ENCODE assay signal across 1 cellular context in the genomic region with DNA sequence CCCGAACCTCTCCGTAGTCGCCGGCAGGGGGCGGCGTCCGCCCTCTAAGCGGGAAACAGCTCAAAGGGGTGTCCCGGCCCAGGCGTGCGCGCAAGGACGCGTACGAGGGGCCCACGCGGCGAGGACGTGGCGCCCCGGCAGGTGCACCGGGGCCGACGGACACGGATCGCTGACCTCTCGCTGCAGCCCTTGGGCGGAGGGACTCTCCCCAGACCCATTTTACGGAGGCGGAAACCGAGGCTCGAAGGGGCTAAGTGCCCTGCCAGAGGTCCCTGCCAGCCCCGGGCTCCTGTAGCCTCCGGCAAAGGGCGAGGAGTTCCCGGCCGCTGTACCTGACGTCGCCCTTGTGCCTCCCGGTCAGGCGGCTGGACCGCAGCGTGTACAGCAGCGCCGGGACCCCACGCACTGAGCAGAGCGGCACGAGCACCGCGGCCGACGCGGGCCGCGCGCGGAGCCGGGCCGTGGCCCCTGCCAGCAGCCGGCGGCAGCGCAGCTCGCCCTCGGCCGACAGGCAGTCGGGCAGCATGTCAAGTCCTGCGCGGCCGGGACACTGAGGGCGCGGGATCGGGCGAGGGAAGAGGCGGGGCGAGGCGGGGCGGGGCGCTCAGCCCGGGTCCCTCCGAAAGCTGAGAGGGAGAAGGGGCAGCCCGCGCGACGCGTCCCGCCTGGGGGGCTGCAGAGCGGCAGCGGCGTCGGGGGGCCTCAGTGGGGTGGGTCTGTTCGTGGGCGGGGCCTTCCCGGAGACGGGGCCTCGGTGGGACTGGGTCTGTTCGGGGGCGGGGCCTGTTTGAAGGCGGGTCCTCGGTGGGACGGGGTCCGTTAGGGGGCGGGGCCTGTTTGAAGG.
A peak's percentile ranks its signal among the peaks of the same experiment; 100 is the strongest.
TF ChIP-seq lines count a peak whose summit lies in the region.

A gene with protein sequence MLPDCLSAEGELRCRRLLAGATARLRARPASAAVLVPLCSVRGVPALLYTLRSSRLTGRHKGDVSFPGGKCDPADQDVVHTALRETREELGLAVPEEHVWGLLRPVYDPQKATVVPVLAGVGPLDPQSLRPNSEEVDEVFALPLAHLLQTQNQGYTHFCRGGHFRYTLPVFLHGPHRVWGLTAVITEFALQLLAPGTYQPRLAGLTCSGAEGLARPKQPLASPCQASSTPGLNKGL (minus strand): TSS at position 552 of the 844 bp plus-strand sequence. CDS start 26 bp downstream, at position 526.

TF ChIP-seq in K562, 482 proteins besides CTCF, POLR2A, EP300 and RAD21 (continued from another document):
- TF ChIP-seq, protein P1, sequence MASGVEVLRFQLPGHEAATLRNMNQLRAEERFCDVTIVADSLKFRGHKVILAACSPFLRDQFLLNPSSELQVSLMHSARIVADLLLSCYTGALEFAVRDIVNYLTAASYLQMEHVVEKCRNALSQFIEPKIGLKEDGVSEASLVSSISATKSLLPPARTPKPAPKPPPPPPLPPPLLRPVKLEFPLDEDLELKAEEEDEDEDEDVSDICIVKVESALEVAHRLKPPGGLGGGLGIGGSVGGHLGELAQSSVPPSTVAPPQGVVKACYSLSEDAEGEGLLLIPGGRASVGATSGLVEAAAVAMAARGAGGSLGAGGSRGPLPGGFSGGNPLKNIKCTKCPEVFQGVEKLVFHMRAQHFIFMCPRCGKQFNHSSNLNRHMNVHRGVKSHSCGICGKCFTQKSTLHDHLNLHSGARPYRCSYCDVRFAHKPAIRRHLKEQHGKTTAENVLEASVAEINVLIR (CRISPR knock-in tag; IDR thresholded peaks at IDR 0.05) = no peak
- peak; percentile 75; the same call in 1 of the 2 replicates for TF ChIP-seq TGIF2 (CRISPR knock-in tag; IDR thresholded peaks at IDR 0.05)
- TF ChIP-seq CBX3 (IDR thresholded peaks at IDR 0.05; ENCODE audit: borderline replicate concordance in 1 of 2, low read length in 2 of 2) = peak in 1 of 2 experiments; percentile 79; a peak in 2 of 3 replicates
- peak; percentile 83 for TF ChIP-seq SAFB (IDR thresholded peaks at IDR 0.05; ENCODE audit: borderline replicate concordance, low read depth, low read length)
- TF ChIP-seq PHF8 (IDR thresholded peaks at IDR 0.05; ENCODE audit: borderline replicate concordance, low read length) = peak; percentile 70; the same call in 1 of the 2 replicates
- TF ChIP-seq E2F4 (CRISPR knock-in tag; IDR thresholded peaks at IDR 0.05; ENCODE audit: low read depth) = peak; percentile 88
- TF ChIP-seq ZNF324 (CRISPR knock-in tag; IDR thresholded peaks at IDR 0.05) = no peak
- TF ChIP-seq ATF1 (CRISPR knock-in tag; IDR thresholded peaks at IDR 0.05) = no peak
- TF ChIP-seq ATF1 (tag; IDR thresholded peaks at IDR 0.05) = peak; percentile 82
- peak; percentile 75 to 81 for TF ChIP-seq NRF1 (conservative IDR thresholded peaks at IDR 0.05 in 1 of 2, IDR thresholded peaks at IDR 0.05 in 1 of 2)
- peak; percentile 90 for TF ChIP-seq RB1 (IDR thresholded peaks at IDR 0.05; ENCODE audit: low read depth)
- TF ChIP-seq THAP7 (CRISPR knock-in tag; IDR thresholded peaks at IDR 0.05) = peak; percentile 72; the same call in 1 of the 2 replicates
- TF ChIP-seq FOXA3 (CRISPR knock-in tag; conservative IDR thresholded peaks at IDR 0.05 in 1 of 2, IDR thresholded peaks at IDR 0.05 in 1 of 2) = peak in 1 of 2 experiments; percentile 78; a peak in 1 of 4 replicates
- peak; percentile 54; the same call in 1 of the 2 replicates for TF ChIP-seq HNRNPL (IDR thresholded peaks at IDR 0.05; ENCODE audit: low read depth, low read length)
- peak; percentile 63; the same call in 1 of the 2 replicates for TF ChIP-seq SMARCA5 (IDR thresholded peaks at IDR 0.05)
- TF ChIP-seq ZNF282 (CRISPR knock-in tag; IDR thresholded peaks at IDR 0.05) = peak; percentile 87; the same call in 1 of the 2 replicates
- TF ChIP-seq MECOM (CRISPR knock-in tag; IDR thresholded peaks at IDR 0.05) = 0 out of 2 replicates have a peak, but pooled peaks have one; percentile 29
- 0 out of 2 replicates have a peak, but pooled peaks have one; percentile 27 for TF ChIP-seq KLF16 (IDR thresholded peaks at IDR 0.05)
- no peak for TF ChIP-seq ATF3 (IDR thresholded peaks at IDR 0.05)
- no peak for TF ChIP-seq ATF3 (CRISPR knock-in tag; conservative IDR thresholded peaks at IDR 0.05)
- no peak; the same call in 1 of the 2 replicates for TF ChIP-seq CREB1 (IDR thresholded peaks at IDR 0.05)
- TF ChIP-seq CREB1 (CRISPR knock-in tag; IDR thresholded peaks at IDR 0.05) = peak; percentile 66
- TF ChIP-seq, protein P2, sequence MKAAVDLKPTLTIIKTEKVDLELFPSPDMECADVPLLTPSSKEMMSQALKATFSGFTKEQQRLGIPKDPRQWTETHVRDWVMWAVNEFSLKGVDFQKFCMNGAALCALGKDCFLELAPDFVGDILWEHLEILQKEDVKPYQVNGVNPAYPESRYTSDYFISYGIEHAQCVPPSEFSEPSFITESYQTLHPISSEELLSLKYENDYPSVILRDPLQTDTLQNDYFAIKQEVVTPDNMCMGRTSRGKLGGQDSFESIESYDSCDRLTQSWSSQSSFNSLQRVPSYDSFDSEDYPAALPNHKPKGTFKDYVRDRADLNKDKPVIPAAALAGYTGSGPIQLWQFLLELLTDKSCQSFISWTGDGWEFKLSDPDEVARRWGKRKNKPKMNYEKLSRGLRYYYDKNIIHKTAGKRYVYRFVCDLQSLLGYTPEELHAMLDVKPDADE (conservative IDR thresholded peaks at IDR 0.05; ENCODE audit: control insufficient read depth, low read depth, low read length) = peak; percentile 74; the same call in 1 of the 2 replicates
- TF ChIP-seq PTRF (tag; IDR thresholded peaks at IDR 0.05) = no peak
- TF ChIP-seq TBL1XR1 (IDR thresholded peaks at IDR 0.05; ENCODE audit: low read length in 2 of 2) = no peak
- peak in 1 of 2 experiments; percentile 85; a peak in 2 of 4 replicates for TF ChIP-seq HDAC1 (IDR thresholded peaks at IDR 0.05)
- TF ChIP-seq SOX6 (IDR thresholded peaks at IDR 0.05) = 0 out of 2 replicates have a peak, but pooled peaks have one; percentile 29
- peak; percentile 58; the same call in 1 of the 2 replicates for TF ChIP-seq ZBTB1 (CRISPR knock-in tag; IDR thresholded peaks at IDR 0.05; ENCODE audit: borderline replicate concordance, low read depth)
- TF ChIP-seq ZNF239 (CRISPR knock-in tag; IDR thresholded peaks at IDR 0.05) = peak; percentile 27; the same call in 1 of the 2 replicates
- TF ChIP-seq, protein P3, sequence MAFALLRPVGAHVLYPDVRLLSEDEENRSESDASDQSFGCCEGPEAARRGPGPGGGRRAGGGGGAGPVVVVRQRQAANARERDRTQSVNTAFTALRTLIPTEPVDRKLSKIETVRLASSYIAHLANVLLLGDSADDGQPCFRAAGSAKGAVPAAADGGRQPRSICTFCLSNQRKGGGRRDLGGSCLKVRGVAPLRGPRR (CRISPR knock-in tag; IDR thresholded peaks at IDR 0.05) = no peak
- peak; percentile 80; the same call in 1 of the 2 replicates for TF ChIP-seq CBFB (CRISPR knock-in tag; IDR thresholded peaks at IDR 0.05)
- peak; percentile 86; the same call in 1 of the 2 replicates for TF ChIP-seq HDAC2 (IDR thresholded peaks at IDR 0.05)
- TF ChIP-seq ZFX (CRISPR knock-in tag; IDR thresholded peaks at IDR 0.05) = peak; percentile 90
- TF ChIP-seq HMGXB4 (CRISPR knock-in tag; IDR thresholded peaks at IDR 0.05) = peak; percentile 88; the same call in 1 of the 2 replicates
- TF ChIP-seq ZC3H8 (IDR thresholded peaks at IDR 0.05) = no peak
- 0 out of 2 replicates have a peak, but pooled peaks have one; percentile 53 for TF ChIP-seq RFX7 (CRISPR knock-in tag; IDR thresholded peaks at IDR 0.05)
- 0 out of 4 replicates have a peak, but pooled peaks of 1 of the 2 experiments have one; percentile 26 for TF ChIP-seq SRF (CRISPR knock-in tag; IDR thresholded peaks at IDR 0.05)
- TF ChIP-seq SMC3 (conservative IDR thresholded peaks at IDR 0.05; ENCODE audit: insufficient read depth, low read depth, low read length) = peak; percentile 66
- peak; percentile 94 for TF ChIP-seq NR3C1 (CRISPR knock-in tag; IDR thresholded peaks at IDR 0.05)
- TF ChIP-seq ZBED1 (IDR thresholded peaks at IDR 0.05) = peak; percentile 46; the same call in 1 of the 2 replicates
- peak; percentile 20; the same call in 1 of the 2 replicates for TF ChIP-seq TCF3 (CRISPR knock-in tag; IDR thresholded peaks at IDR 0.05)
